Comparison of ENCODE assay signal across 2 cellular contexts in genomic region chr16:54744998-54745397, GRCh38.
A peak's percentile ranks its signal among the peaks of the same experiment; 100 is the strongest.
TF ChIP-seq lines count a peak whose summit lies in the region.

No MANE protein-coding gene starts in this region.

TF ChIP-seq in HepG2, 621 proteins besides CTCF, POLR2A, EP300 and RAD21:
- no peak for TF ChIP-seq MAFF (IDR thresholded peaks at IDR 0.05; ENCODE audit: low read depth, low read length)
- TF ChIP-seq IKZF5 (CRISPR knock-in tag; IDR thresholded peaks at IDR 0.05), result no peak
- no peak for TF ChIP-seq GFI1 (CRISPR knock-in tag; IDR thresholded peaks at IDR 0.05; ENCODE audit: borderline replicate concordance)
- TF ChIP-seq GATAD2A (CRISPR knock-in tag; IDR thresholded peaks at IDR 0.05), result no peak
- peak; percentile 88; the same call in 1 of the 2 replicates for TF ChIP-seq RAD51 (IDR thresholded peaks at IDR 0.05; ENCODE audit: borderline replicate concordance)
- TF ChIP-seq USF2 (IDR thresholded peaks at IDR 0.05; ENCODE audit: low read depth, low read length), result peak; percentile 60; the same call in 1 of the 2 replicates
- TF ChIP-seq USF2 (CRISPR knock-in tag; IDR thresholded peaks at IDR 0.05; ENCODE audit: borderline replicate concordance), result no peak
- TF ChIP-seq SOX5 (CRISPR knock-in tag; IDR thresholded peaks at IDR 0.05; ENCODE audit: borderline replicate concordance), result no peak
- no peak for TF ChIP-seq UBTF (CRISPR knock-in tag; IDR thresholded peaks at IDR 0.05)
TF ChIP-seq in HepG2: peak in this region for 2.

TF ChIP-seq in K562, 482 proteins besides CTCF, POLR2A, EP300 and RAD21:
- peak; percentile 58; the same call in 1 of the 2 replicates for TF ChIP-seq RAD51 (IDR thresholded peaks at IDR 0.05; ENCODE audit: borderline replicate concordance, low read depth)
- no peak for TF ChIP-seq U2AF2 (optimal IDR thresholded peaks at IDR 0.05; ENCODE audit: low read depth, low read length)
- peak; percentile 88 for TF ChIP-seq TFE3 (CRISPR knock-in tag; IDR thresholded peaks at IDR 0.05)
